In the genomic region with DNA sequence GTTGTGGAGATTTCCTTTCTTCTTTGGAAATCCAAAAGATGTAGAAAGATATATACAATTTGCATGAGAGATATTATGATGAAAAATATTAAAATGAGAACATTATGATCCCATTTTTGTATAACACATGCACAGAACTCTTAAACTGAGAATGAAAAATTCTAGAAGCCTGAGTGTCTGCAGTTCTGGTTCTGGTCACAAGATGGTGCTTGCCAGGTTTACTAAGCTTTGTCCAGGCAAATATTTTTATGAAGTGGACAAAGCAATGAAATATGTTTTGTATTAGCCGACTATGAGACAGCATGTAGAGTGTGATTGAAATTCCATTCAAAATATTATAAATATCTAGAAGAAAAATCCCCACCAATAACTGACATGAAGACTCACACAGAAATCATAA, we compare ENCODE assay signal across 10 cellular contexts. TPM values are rescaled to one million over a fixed set of nuclear protein-coding genes. Genes with fewer than 3 reads are reported as not detected.
DNase-seq lines count a peak whose midpoint lies in the region; ATAC-seq, FAIRE-seq and TF ChIP-seq lines count a peak whose summit lies in the region.
"Had no signal": no experiment of that assay in that cellular context is flagged by ENCODE, and none has a peak within 500 bp of the region (broad histone marks: within the 10 kb centered on the region; RNA-seq: fewer than 3 reads in every experiment).

No MANE protein-coding gene starts in this region.

- H3K9me3 ChIP-seq in cardiac muscle cell (ENCODE audit: low read depth) (no peaks in the 10 kb centered on the region), kidney (ENCODE audit: control insufficient read depth in 1 of 2, low read length in 2 of 2) (no peaks in the 10 kb centered on the region)
- H3K9me3 ChIP-seq: SJSA1 had no signal

- DNase-seq in cardiac muscle cell (ENCODE audit: low read depth in 1 of 2, low spot score in 1 of 2) (peak; percentile 46 to 49), left cardiac atrium (no peak), kidney (no peak), type B pancreatic cell (ENCODE audit: extremely low spot score, unreplicated experiment) (no peak), inferior parietal cortex (ENCODE audit: extremely low spot score) (no peak)
- DNase-seq in activated CD4-positive, alpha-beta T cell treated with anti-CD3 and anti-CD28 coated beads, Interleukin-2, amount 50 U/mL, for 1 hour = no peak
- DNase-seq: activated naive CD4-positive, alpha-beta T cell treated with Interleukin-2 at 50 U/mL for 16 hours had no signal

- H3K9ac ChIP-seq in kidney (ENCODE audit: low read length in 2 of 2) = no peak overlapping the region

- no peaks in the 10 kb centered on the region for H3K36me3 ChIP-seq in cardiac muscle cell
- no peaks in the 10 kb centered on the region for H3K36me3 ChIP-seq in kidney (ENCODE audit: control insufficient read depth in 1 of 2, insufficient read depth in 2 of 2, low read length in 2 of 2)
- H3K36me3 ChIP-seq: SJSA1 had no signal

- no peaks in the 10 kb centered on the region for H3K27me3 ChIP-seq in cardiac muscle cell
- H3K27me3 ChIP-seq: SJSA1 had no signal

- no peaks in the 10 kb centered on the region for H3K4me1 Mint-ChIP-seq in type B pancreatic cell (ENCODE audit: unreplicated experiment)

- no peak for ATAC-seq in left cardiac atrium
- ATAC-seq in GM18520 (IDR thresholded peaks at IDR 0.05; ENCODE audit: unreplicated experiment) = no peak

- H3K27me3 Mint-ChIP-seq in type B pancreatic cell = no peaks in the 10 kb centered on the region

- H3K4me1 ChIP-seq in cardiac muscle cell (ENCODE audit: low read depth) (no peaks in the 10 kb centered on the region), kidney (ENCODE audit: control insufficient read depth in 1 of 2, insufficient read depth in 1 of 2, low read depth in 1 of 2, low read length in 2 of 2) (no peaks in the 10 kb centered on the region)
- H3K4me1 ChIP-seq: SJSA1 had no signal

- no peak overlapping the region for H3K4me3 Mint-ChIP-seq in type B pancreatic cell

- H3K27ac Mint-ChIP-seq in type B pancreatic cell = no peak overlapping the region

- H3K4me3 ChIP-seq in cardiac muscle cell (no peak overlapping the region), WI38 (ENCODE audit: low read depth, low read length) (no peak overlapping the region), kidney (ENCODE audit: low read length in 2 of 2) (no peak overlapping the region)
- H3K4me3 ChIP-seq: SJSA1 had no signal

- intact Hi-C loops in left cardiac atrium (cut with DNase I) (loop anchor here in 1 of 2 donors (5.0 kb wide), 1 partner anchor 227 kb away; no protein-coding TSS in a partner anchor), kidney (cut with DNase I) (no loop called here)

- TF ChIP-seq CTCF in cardiac muscle cell (IDR thresholded peaks at IDR 0.05; ENCODE audit: low read depth, low read length) = peak; percentile 53
- peak; percentile 38 for TF ChIP-seq CTCF in WI38 (IDR thresholded peaks at IDR 0.05; ENCODE audit: low read depth, low read length)
- TF ChIP-seq CTCF in kidney (IDR thresholded peaks at IDR 0.05; ENCODE audit: borderline replicate concordance, extremely low read depth, insufficient read depth) = peak; percentile 32
- TF ChIP-seq CTCF in type B pancreatic cell (conservative IDR thresholded peaks at IDR 0.05) = peak; percentile 67

- H3K9me3 Mint-ChIP-seq in type B pancreatic cell = no peaks in the 10 kb centered on the region

- H3K36me3 Mint-ChIP-seq in type B pancreatic cell = no peaks in the 10 kb centered on the region

- peak; percentile 71 for FAIRE-seq in kidney (lab: Jason Lieb, UNC)

- no peak overlapping the region for H3K27ac ChIP-seq in cardiac muscle cell
- H3K27ac ChIP-seq in kidney (ENCODE audit: low read depth in 2 of 2, low read length in 2 of 2) = no peak overlapping the region
- H3K27ac ChIP-seq: SJSA1 had no signal

RNA-seq across cellular contexts. Expression of gene PWWP3B, which starts 2.2 kb away (rescaled TPM):
- total RNA-seq in cardiac muscle cell = 20.9 and 25.3 TPM in 2 replicates
- polyA plus RNA-seq in cardiac muscle cell = 19.2 and 26.0 TPM in 2 replicates
- 1 to 10 TPM; 3.2 to 4.4 TPM for total RNA-seq in left cardiac atrium
- total RNA-seq in kidney = 1.4 TPM
- 2.0 TPM for polyA plus RNA-seq in kidney (ENCODE audit: insufficient read depth, low read depth, low replicate concordance)
- total RNA-seq in type B pancreatic cell (ENCODE audit: low replicate concordance) = 0.79 and 3.8 TPM in 2 replicates
- total RNA-seq: SJSA1 had no signal

Comparison
In these comparisons a context has a peak if more than half of its experiments do, and no peak if none do; other contexts are left out.
1. DNase-seq: peak in cardiac muscle cell (2 of 2); none in left cardiac atrium (single experiment), kidney (single experiment), type B pancreatic cell (single experiment), activated CD4-positive, alpha-beta T cell treated with anti-CD3 and anti-CD28 coated beads, Interleukin-2, amount 50 U/mL, for 1 hour (single experiment) and inferior parietal cortex (single experiment).
2. Peak in every context shown above with its lines, with median percentiles within 50 percentile points of each other: CTCF ChIP-seq.